In the genomic region with DNA sequence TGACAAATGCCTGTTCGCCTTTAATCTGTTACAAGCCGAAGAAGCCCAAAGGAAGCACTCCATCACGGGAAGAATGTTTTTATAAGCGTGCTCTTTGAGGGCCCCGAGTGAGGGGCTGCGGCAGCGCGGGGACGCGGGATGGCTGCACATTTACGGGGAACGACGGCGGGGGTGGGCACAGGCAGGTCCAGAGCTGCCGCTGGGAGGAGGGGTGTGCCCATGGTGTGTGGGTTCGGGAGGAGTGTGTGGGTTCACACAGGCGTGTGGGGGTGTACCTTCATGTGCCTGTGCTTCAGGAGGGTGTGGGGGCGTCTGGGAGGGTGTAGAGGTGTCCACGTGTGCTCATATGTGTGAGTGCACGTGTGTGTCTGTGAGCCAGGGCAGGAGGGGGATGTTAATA, we compare ENCODE assay signal across 20 cellular contexts.
"Had no signal": no experiment of that assay in that cellular context is flagged by ENCODE, and none has a peak within 500 bp of the region (broad histone marks: within the 10 kb centered on the region; RNA-seq: fewer than 3 reads in every experiment).

No MANE protein-coding gene starts in this region.

- H3K79me2 ChIP-seq: hepatocyte had no signal

- H3K27me3 ChIP-seq: body of pancreas had no signal

- H3K4me1 ChIP-seq: upper lobe of right lung had no signal

- ATAC-seq: body of pancreas, esophagus mucosa, T-helper 17 cell had no signal

- H3K27ac ChIP-seq: body of pancreas, hepatocyte, left ventricle myocardium inferior, upper lobe of right lung had no signal

- DNase-seq: activated CD4-positive, alpha-beta T cell treated with anti-CD3 and anti-CD28 coated beads for 4 hours; activated CD4-positive, alpha-beta T cell treated with anti-CD3 and anti-CD28 coated beads, Interleukin-2, amount 50 U/mL, for 48 hours; activated CD4-positive, CD25-positive, alpha-beta regulatory T cell; activated gamma-delta T cell; anterior cingulate cortex; dermis blood vessel endothelial cell; effector memory CD4-positive, alpha-beta T cell; foreskin melanocyte; left ventricle myocardium inferior; midbrain; stimulated activated CD4-positive, alpha-beta T cell treated with anti-CD3 and anti-CD28 coated beads, Interleukin-4, amount 100 ng/mL, for 24 hours; stimulated activated naive CD4-positive, alpha-beta T cell treated with Interleukin-2 at 50 U/mL for 16 hours; SW 1271; T-helper 17 cell; upper lobe of right lung had no signal

- H3K36me3 Mint-ChIP-seq: activated naive CD4-positive, alpha-beta T cell treated with anti-CD3 and anti-CD28 coated beads, Interleukin-2, amount 50 U/mL, for 24 hours; natural killer cell treated with Interleukin-12 subunit alpha and Interleukin-12 subunit beta and Interleukin-15 and Interleukin-18, amount 100 ng/mL, for 72 hours had no signal

- H3K36me3 ChIP-seq: left ventricle myocardium inferior, upper lobe of right lung had no signal

- H3K4me1 Mint-ChIP-seq: activated naive CD4-positive, alpha-beta T cell treated with anti-CD3 and anti-CD28 coated beads, Interleukin-2, amount 50 U/mL, for 24 hours; T-helper 17 cell had no signal

- H3K4me3 Mint-ChIP-seq: activated naive CD4-positive, alpha-beta T cell treated with anti-CD3 and anti-CD28 coated beads, Interleukin-2, amount 50 U/mL, for 24 hours; natural killer cell treated with Interleukin-12 subunit alpha and Interleukin-12 subunit beta and Interleukin-15 and Interleukin-18, amount 100 ng/mL, for 72 hours; T-helper 17 cell had no signal

- H3K4me3 ChIP-seq: body of pancreas, hepatocyte, left ventricle myocardium inferior, upper lobe of right lung had no signal

- H3K27ac Mint-ChIP-seq: activated naive CD4-positive, alpha-beta T cell treated with anti-CD3 and anti-CD28 coated beads, Interleukin-2, amount 50 U/mL, for 24 hours; natural killer cell treated with Interleukin-12 subunit alpha and Interleukin-12 subunit beta and Interleukin-15 and Interleukin-18, amount 100 ng/mL, for 72 hours; T-helper 17 cell had no signal

- H3K9me3 Mint-ChIP-seq: activated naive CD4-positive, alpha-beta T cell treated with anti-CD3 and anti-CD28 coated beads, Interleukin-2, amount 50 U/mL, for 24 hours; natural killer cell treated with Interleukin-12 subunit alpha and Interleukin-12 subunit beta and Interleukin-15 and Interleukin-18, amount 100 ng/mL, for 72 hours had no signal

- H2AFZ ChIP-seq: hepatocyte had no signal

- H3K9me3 ChIP-seq: body of pancreas, upper lobe of right lung had no signal

- H3K4me2 ChIP-seq: hepatocyte had no signal
